In the genomic region with DNA sequence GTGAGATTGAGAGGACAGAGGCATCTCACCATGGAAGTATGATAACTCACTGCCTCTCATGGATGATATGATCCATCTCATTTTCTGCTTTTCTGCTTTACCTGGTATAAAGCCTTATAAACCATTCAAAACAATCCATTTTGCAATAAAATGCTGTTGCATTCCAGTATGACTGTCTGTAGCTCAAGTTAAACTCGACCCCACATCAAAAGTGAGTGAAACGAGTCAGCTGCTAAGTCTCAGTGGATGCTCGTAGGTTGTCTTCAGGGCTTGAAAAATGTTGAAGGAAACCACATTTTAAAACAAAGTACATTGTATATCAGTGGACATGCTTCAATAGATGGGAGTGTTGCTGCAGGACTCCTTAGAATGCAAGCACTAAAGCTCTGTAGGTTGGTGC, we compare ENCODE assay signal across 15 cellular contexts.
"Had no signal": no experiment of that assay in that cellular context is flagged by ENCODE, and none has a peak within 500 bp of the region (broad histone marks: within the 10 kb centered on the region; RNA-seq: fewer than 3 reads in every experiment).

No MANE protein-coding gene starts in this region.

- H3K4me1 ChIP-seq: psoas muscle, tibial artery, vagina had no signal

- H3K27ac ChIP-seq: foreskin keratinocyte, psoas muscle, tibial artery, vagina had no signal

- H3K27me3 ChIP-seq: foreskin keratinocyte, tibial artery, vagina had no signal

- H3K9me3 ChIP-seq: psoas muscle, tibial artery, vagina had no signal

- H3K4me3 ChIP-seq: psoas muscle, tibial artery, vagina had no signal

- H3K36me3 ChIP-seq: tibial artery, vagina had no signal

- DNase-seq: activated B cell treated with CpG ODN at 0.5 μM for 24 hours; activated CD4-positive, alpha-beta T cell treated with anti-CD3 and anti-CD28 coated beads, Interleukin-2, amount 50 U/mL, for 1 hour; activated naive CD4-positive, alpha-beta T cell treated with anti-CD3 and anti-CD28 coated beads, Interleukin-2, amount 50 U/mL, for 16 hours; activated T-cell treated with anti-CD3 and anti-CD28 coated beads for 4 hours; amniotic stem cell; effector memory CD8-positive, alpha-beta T cell; erythroblast; mammary epithelial cell; occipital lobe; psoas muscle; tibial artery had no signal

- ATAC-seq: activated T-helper 17 cell treated with anti-CD3 and anti-CD28 coated beads, Interleukin-2, amount 50 U/mL, for 72 hours; effector memory CD8-positive, alpha-beta T cell; natural killer cell treated with Interleukin-12 subunit alpha and Interleukin-12 subunit beta and Interleukin-15 and Interleukin-18, amount 100 ng/mL, for 72 hours; psoas muscle had no signal
